In the genomic region with DNA sequence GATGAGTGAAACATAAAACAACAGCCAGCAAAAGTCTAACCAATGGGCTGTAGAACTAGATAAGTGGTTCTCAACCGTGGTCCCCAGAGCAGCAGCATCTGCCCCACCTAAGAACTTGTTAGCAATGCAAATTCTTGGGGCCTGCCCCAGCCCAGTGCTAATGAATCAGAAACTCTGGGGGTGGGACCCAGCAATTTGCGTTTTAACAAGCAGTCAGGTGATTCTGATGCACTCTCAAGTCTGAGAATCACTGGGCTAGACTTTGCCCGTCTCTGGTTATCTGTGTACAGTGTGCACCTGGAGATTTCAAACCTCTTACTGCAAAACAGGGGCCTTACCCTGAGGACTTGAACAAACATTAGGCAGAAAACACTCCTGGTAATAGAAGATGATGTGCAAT, we compare ENCODE assay signal across 9 cellular contexts.
DNase-seq lines count a peak whose midpoint lies in the region; ATAC-seq, FAIRE-seq and TF ChIP-seq lines count a peak whose summit lies in the region.
"Had no signal": no experiment of that assay in that cellular context is flagged by ENCODE, and none has a peak within 500 bp of the region (broad histone marks: within the 10 kb centered on the region; RNA-seq: fewer than 3 reads in every experiment).

No MANE protein-coding gene starts in this region.

- dilution Hi-C loops in endothelial cell of umbilical vein (cut with MboI; ENCODE audit: extremely low pct_ligation_motif_present, low sequenced_read_pairs), result no loop called here

- peak overlapping the region; percentile 50; the same call in 1 of the 2 replicates for H3K27ac ChIP-seq in MM.1S (ENCODE audit: low read length)
- no peak overlapping the region for H3K27ac ChIP-seq in endothelial cell of umbilical vein (ENCODE audit: insufficient read depth, low read depth, low read length)

- peak; percentile 70 for ATAC-seq in GM21528 (IDR thresholded peaks at IDR 0.05; ENCODE audit: low FRiP score, unreplicated experiment)

- H3K36me3 ChIP-seq in MM.1S (replicated peaks; ENCODE audit: insufficient read depth, low read length) (no peaks in the 10 kb centered on the region), endothelial cell of umbilical vein (ENCODE audit: control insufficient read depth in 2 of 2, extremely low read depth in 1 of 2, insufficient read depth in 2 of 2, low read length in 2 of 2) (peaks cover 3 to 7% of the 10 kb centered on the region in 2 experiments), BE2C (peaks cover 7% of the 10 kb centered on the region; the same call in 1 of the 2 replicates)

- H3K9ac ChIP-seq in MM.1S (ENCODE audit: low read length), result no peak overlapping the region
- H3K9ac ChIP-seq in endothelial cell of umbilical vein (replicated peaks; ENCODE audit: extremely low read depth, insufficient read depth, low read length), result no peak overlapping the region

- peaks cover 14% of the 10 kb centered on the region for H3K27me3 Mint-ChIP-seq in activated CD4-positive, alpha-beta T cell treated with anti-CD3 and anti-CD28 coated beads, Interleukin-2, amount 10 ng/mL, durations not matched to agents 7 days and 5 days

- no peaks in the 10 kb centered on the region for H3K9me3 ChIP-seq in MM.1S (replicated peaks; ENCODE audit: insufficient read depth, low read length)
- no peaks in the 10 kb centered on the region for H3K9me3 ChIP-seq in endothelial cell of umbilical vein (replicated peaks; ENCODE audit: control insufficient read depth, insufficient read depth, low read length)
- H3K9me3 ChIP-seq in BE2C, result no peaks in the 10 kb centered on the region

- no peaks in the 10 kb centered on the region for H3K36me3 Mint-ChIP-seq in activated CD4-positive, alpha-beta T cell treated with anti-CD3 and anti-CD28 coated beads, Interleukin-2, amount 10 ng/mL, durations not matched to agents 7 days and 5 days (ENCODE audit: low read depth)

- H3F3A ChIP-seq in MM.1S (ENCODE audit: insufficient read depth, low read length), result peaks cover 4% of the 10 kb centered on the region

- H3K4me1 ChIP-seq in MM.1S (ENCODE audit: low read length), result peaks cover 10% of the 10 kb centered on the region
- H3K4me1 ChIP-seq in endothelial cell of umbilical vein (ENCODE audit: control insufficient read depth, extremely low read depth, insufficient read depth, low read length), result peaks cover 65% of the 10 kb centered on the region
- H3K4me1 ChIP-seq in BE2C, result peaks cover 13% of the 10 kb centered on the region

- TF ChIP-seq CTCF in MM.1S (IDR thresholded peaks at IDR 0.05; ENCODE audit: low read length) (no peak), endothelial cell of umbilical vein (IDR thresholded peaks at IDR 0.05; ENCODE audit: extremely low read depth in 1 of 2, insufficient read depth in 1 of 2, low read depth in 1 of 2, low read length in 2 of 2) (no peak), BE2C (IDR thresholded peaks at IDR 0.05; ENCODE audit: low read depth, low read length) (no peak), GM13976 (IDR thresholded peaks at IDR 0.05; ENCODE audit: borderline replicate concordance, control extremely low read depth, extremely low read depth, insufficient read depth, missing control alignments) (no peak)

- H3K4me2 ChIP-seq in MM.1S (ENCODE audit: low read depth, low read length), result peak overlapping the region; percentile 6; the same call in 1 of the 2 replicates
- H3K4me2 ChIP-seq in endothelial cell of umbilical vein (ENCODE audit: insufficient read depth, low read length), result no peak overlapping the region

- H3K4me1 Mint-ChIP-seq in activated CD4-positive, alpha-beta T cell treated with anti-CD3 and anti-CD28 coated beads, Interleukin-2, amount 10 ng/mL, durations not matched to agents 7 days and 5 days, result no peaks in the 10 kb centered on the region

- no peaks in the 10 kb centered on the region for H4K20me1 ChIP-seq in MM.1S (ENCODE audit: insufficient read depth, low read length)
- no peaks in the 10 kb centered on the region for H4K20me1 ChIP-seq in endothelial cell of umbilical vein (replicated peaks; ENCODE audit: control insufficient read depth, extremely low read depth, insufficient read depth, low read length)

- H3K27ac Mint-ChIP-seq in activated CD4-positive, alpha-beta T cell treated with anti-CD3 and anti-CD28 coated beads, Interleukin-2, amount 10 ng/mL, durations not matched to agents 7 days and 5 days, result no peak overlapping the region

- H3K9me1 ChIP-seq in endothelial cell of umbilical vein (replicated peaks; ENCODE audit: control insufficient read depth, extremely low read depth, insufficient read depth, low read length), result no peaks in the 10 kb centered on the region

- no peaks in the 10 kb centered on the region for H3K9me2 ChIP-seq in MM.1S (replicated peaks; ENCODE audit: insufficient read depth, low read length)

- H3K27me3 ChIP-seq in MM.1S (replicated peaks; ENCODE audit: insufficient read depth, low read length) (no peaks in the 10 kb centered on the region), endothelial cell of umbilical vein (ENCODE audit: control insufficient read depth in 2 of 2, insufficient read depth in 2 of 2, low read length in 2 of 2) (no peaks in the 10 kb centered on the region), BE2C (no peaks in the 10 kb centered on the region)

- no TSS peak for BruUV-seq in endothelial cell of umbilical vein (replicated peaks; lab: Mats Ljungman, UMichigan)

- in situ Hi-C loops in GM13976 (cut with MboI; ENCODE audit: low sequenced_read_pairs, unreplicated experiment), result no loop called here

- no peaks in the 10 kb centered on the region for H3K9me3 Mint-ChIP-seq in activated CD4-positive, alpha-beta T cell treated with anti-CD3 and anti-CD28 coated beads, Interleukin-2, amount 10 ng/mL, durations not matched to agents 7 days and 5 days

- H2AFZ ChIP-seq in MM.1S (ENCODE audit: low read length) (0 out of 2 replicates have a peak overlapping the region, but pooled peaks have one; percentile 6), endothelial cell of umbilical vein (ENCODE audit: low read depth, low read length) (no peak overlapping the region)

- H3K4me3 ChIP-seq in MM.1S (ENCODE audit: low read length) (no peak overlapping the region), endothelial cell of umbilical vein (replicated peaks in 1 of 3; ENCODE audit: insufficient read depth in 1 of 3, low read depth in 1 of 3, low read length in 3 of 3) (no peak overlapping the region), BE2C (ENCODE audit: low read depth, low read length) (no peak overlapping the region)

- intact Hi-C loops in endothelial cell of umbilical vein (cut with micrococcal nuclease), result no loop called here

- no peaks in the 10 kb centered on the region for H3K79me2 ChIP-seq in MM.1S (ENCODE audit: low read length)
- H3K79me2 ChIP-seq in endothelial cell of umbilical vein (ENCODE audit: control insufficient read depth, insufficient read depth, low read length), result peaks cover 96% of the 10 kb centered on the region

- no peak overlapping the region for H3K4me3 Mint-ChIP-seq in activated CD4-positive, alpha-beta T cell treated with anti-CD3 and anti-CD28 coated beads, Interleukin-2, amount 10 ng/mL, durations not matched to agents 7 days and 5 days

- CTCF ChIA-PET in endothelial cell of umbilical vein (lab: Charles Lee), result interaction anchor here (0.9 to 2.3 kb wide), 4 partner anchors 30 to 62 kb away, joined by 3 to 7 read pairs (median 4); no protein-coding TSS in a partner anchor
- CTCF ChIA-PET in activated CD4-positive, alpha-beta T cell treated with anti-CD3 and anti-CD28 coated beads, Interleukin-2, amount 10 ng/mL, durations not matched to agents 7 days and 5 days (lab: Charles Lee), result interaction anchor here (1.1 kb wide), 1 partner anchor 21 kb away, joined by 3 read pairs; no protein-coding TSS in a partner anchor

- POLR2A ChIA-PET in endothelial cell of umbilical vein (lab: Charles Lee), result no interaction called here
- POLR2A ChIA-PET in activated CD4-positive, alpha-beta T cell treated with anti-CD3 and anti-CD28 coated beads, Interleukin-2, amount 10 ng/mL, durations not matched to agents 7 days and 5 days (lab: Charles Lee), result no interaction called here

- TF ChIP-seq POLR2A in endothelial cell of umbilical vein (IDR thresholded peaks at IDR 0.05; ENCODE audit: low read depth, low read length), result no peak

- DNase-seq in COLO668 (lab: John Stamatoyannopoulos, UW; ENCODE audit: unreplicated experiment) (peak; percentile 80), MM.1S (peak; percentile 57), endothelial cell of umbilical vein (ENCODE audit: low read depth, low spot score) (no peak), frontal cortex (ENCODE audit: low spot score in 2 of 2) (no peak), BE2C (no peak), GM13976 (ENCODE audit: low spot score) (no peak)
- DNase-seq in activated CD4-positive, alpha-beta T cell treated with anti-CD3 and anti-CD28 coated beads, Interleukin-2, amount 10 ng/mL, durations not matched to agents 7 days and 5 days, result no peak

- no peak for FAIRE-seq in endothelial cell of umbilical vein (lab: Jason Lieb, UNC)
- no peak for FAIRE-seq in frontal cortex (lab: Jason Lieb, UNC)
- FAIRE-seq: GM19239 had no signal

TF ChIP-seq in endothelial cell of umbilical vein, 7 proteins besides CTCF, POLR2A, EP300 and RAD21:
- TF ChIP-seq POLR2AphosphoS5 (IDR thresholded peaks at IDR 0.05; ENCODE audit: insufficient read depth, low read depth, low read length), result peak; percentile 23
- no peak for TF ChIP-seq EZH2 (IDR thresholded peaks at IDR 0.05; ENCODE audit: borderline replicate concordance, low read depth, low read length, severe bottlenecking)

Comparison
In these comparisons a context has a peak if more than half of its experiments do, and no peak if none do; other contexts are left out.
1. DNase-seq: peak in COLO668 (single experiment) and MM.1S (single experiment); none in endothelial cell of umbilical vein (single experiment), frontal cortex (0 of 2), BE2C (single experiment), activated CD4-positive, alpha-beta T cell treated with anti-CD3 and anti-CD28 coated beads, Interleukin-2, amount 10 ng/mL, durations not matched to agents 7 days and 5 days (single experiment) and GM13976 (single experiment).